ENCODE assay signal across 8 cellular contexts in the genomic region with DNA sequence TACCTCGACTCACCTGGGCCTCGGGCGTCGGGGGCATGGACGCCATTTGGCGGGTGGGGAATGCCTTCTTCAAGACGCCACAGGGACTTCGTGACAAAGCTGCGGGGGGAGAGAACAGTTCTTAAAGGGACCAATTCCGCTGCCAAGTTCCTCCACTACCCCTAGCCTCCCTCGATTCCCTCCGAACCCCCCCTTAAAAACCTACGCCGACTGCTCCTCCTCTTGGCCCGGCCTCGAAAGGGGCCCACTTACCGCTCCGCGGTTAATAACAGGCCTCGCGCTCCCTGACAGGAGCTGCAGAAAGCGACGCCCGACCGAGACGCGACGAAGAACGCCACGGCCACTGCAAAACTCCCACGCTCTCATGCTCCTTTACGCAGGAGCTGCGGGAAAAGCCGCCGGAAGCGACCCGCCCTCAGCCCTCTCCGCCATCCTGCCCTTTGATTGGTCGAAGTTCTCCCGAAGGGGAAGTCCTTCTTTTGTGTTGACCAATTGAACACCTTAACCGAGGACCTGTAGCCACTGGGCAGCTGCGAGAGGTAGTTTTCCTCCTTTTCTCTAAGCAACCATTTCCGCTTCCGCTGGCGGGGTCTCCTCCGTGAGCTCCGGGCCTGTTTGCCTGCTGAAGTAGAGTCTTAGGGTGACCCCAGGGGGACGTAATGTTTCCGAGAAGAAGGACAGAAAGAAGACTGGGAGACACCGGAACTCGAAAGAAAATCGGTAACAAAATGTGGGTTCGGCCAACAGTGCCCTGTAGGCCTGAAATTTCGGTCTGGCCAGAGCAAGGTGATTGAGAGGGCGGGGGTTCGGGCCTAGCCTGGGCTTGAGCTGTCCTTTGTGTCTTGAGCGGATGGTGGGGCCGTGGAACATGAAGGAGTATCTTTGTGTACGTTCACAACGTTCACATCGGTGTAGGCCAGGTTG. TPM values are rescaled to one million over a fixed set of nuclear protein-coding genes. Genes with fewer than 3 reads are reported as not detected.
DNase-seq lines count a peak whose midpoint lies in the region; ATAC-seq and FAIRE-seq lines count a peak whose summit lies in the region.

TSS of gene NAA60 (plus strand) at position 573 of the 924 bp plus-strand sequence. CDS start 32,548 bp downstream, outside the sequence.
A gene with protein sequence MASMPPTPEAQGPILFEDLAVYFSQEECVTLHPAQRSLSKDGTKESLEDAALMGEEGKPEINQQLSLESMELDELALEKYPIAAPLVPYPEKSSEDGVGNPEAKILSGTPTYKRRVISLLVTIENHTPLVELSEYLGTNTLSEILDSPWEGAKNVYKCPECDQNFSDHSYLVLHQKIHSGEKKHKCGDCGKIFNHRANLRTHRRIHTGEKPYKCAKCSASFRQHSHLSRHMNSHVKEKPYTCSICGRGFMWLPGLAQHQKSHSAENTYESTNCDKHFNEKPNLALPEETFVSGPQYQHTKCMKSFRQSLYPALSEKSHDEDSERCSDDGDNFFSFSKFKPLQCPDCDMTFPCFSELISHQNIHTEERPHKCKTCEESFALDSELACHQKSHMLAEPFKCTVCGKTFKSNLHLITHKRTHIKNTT (minus strand): TSS at position 397 of the 924 bp plus-strand sequence. CDS start 351 bp downstream, at position 46.

- intact Hi-C loops in dendritic cell treated with granulocyte-macrophage colony-stimulating factor and Interleukin-4, amounts not matched to agents 40 ng/mL and 50 ng/mL, for 4 days (cut with micrococcal nuclease), result no loop called here

- H3K4me3 Mint-ChIP-seq in dendritic cell treated with granulocyte-macrophage colony-stimulating factor and Interleukin-4, amounts not matched to agents 40 ng/mL and 50 ng/mL, for 4 days, result peak within 1 kb of the TSS; percentile 94

- peak; percentile 46 for DNase-seq in NCI-H345 treated with DMSO at 0.1 percent for 48 hours (lab: John Stamatoyannopoulos, UW; ENCODE audit: unreplicated experiment)
- peak; percentile 67 for DNase-seq in activated CD4-positive, alpha-beta T cell treated with anti-CD3 and anti-CD28 coated beads, Interleukin-2, amount 50 U/mL, for 1 hour
- peak; percentile 85 for DNase-seq in left lobe of liver (ENCODE audit: low spot score)
- peak; percentile 74 to 80 for DNase-seq in stimulated activated CD4-positive, alpha-beta T cell treated with anti-CD3 and anti-CD28 coated beads, Interleukin-2, amount 100 ng/mL, for 24 hours

- H3K27me3 Mint-ChIP-seq in dendritic cell treated with granulocyte-macrophage colony-stimulating factor and Interleukin-4, amounts not matched to agents 40 ng/mL and 50 ng/mL, for 4 days, result no peaks in the 10 kb centered on the region

- H3K4me1 Mint-ChIP-seq in dendritic cell treated with granulocyte-macrophage colony-stimulating factor and Interleukin-4, amounts not matched to agents 40 ng/mL and 50 ng/mL, for 4 days (ENCODE audit: low read depth), result peaks cover 5% of the 10 kb centered on the region

- H3K9me3 Mint-ChIP-seq in dendritic cell treated with granulocyte-macrophage colony-stimulating factor and Interleukin-4, amounts not matched to agents 40 ng/mL and 50 ng/mL, for 4 days, result peaks cover 28% of the 10 kb centered on the region

- ATAC-seq in GM18861 (IDR thresholded peaks at IDR 0.05; ENCODE audit: unreplicated experiment) (peak; percentile 87), HG03108 (IDR thresholded peaks at IDR 0.05; ENCODE audit: unreplicated experiment) (peak; percentile 89), left lobe of liver (peak; percentile 97)

- H3K36me3 Mint-ChIP-seq in dendritic cell treated with granulocyte-macrophage colony-stimulating factor and Interleukin-4, amounts not matched to agents 40 ng/mL and 50 ng/mL, for 4 days (ENCODE audit: low read depth), result peaks cover 62% of the 10 kb centered on the region

- peak; percentile 89 for FAIRE-seq in A204.1 (lab: Jason Lieb, UNC)

- H3K27ac Mint-ChIP-seq in dendritic cell treated with granulocyte-macrophage colony-stimulating factor and Interleukin-4, amounts not matched to agents 40 ng/mL and 50 ng/mL, for 4 days, result peak within 1 kb of the TSS; percentile 91

RNA-seq across cellular contexts. Expression of gene NAA60, which starts in this region (rescaled TPM):
- total RNA-seq in left lobe of liver, result 39.5 TPM

RNA-seq across cellular contexts. Expression of the second gene that starts in this region (rescaled TPM):
- total RNA-seq in left lobe of liver, result 0.91 TPM

Comparison
In these comparisons a context has a peak if more than half of its experiments do, and no peak if none do; other contexts are left out.
1. Peak in every context shown above with its lines: DNase-seq and ATAC-seq.